ENCODE assay signal across 23 cellular contexts in the genomic region with DNA sequence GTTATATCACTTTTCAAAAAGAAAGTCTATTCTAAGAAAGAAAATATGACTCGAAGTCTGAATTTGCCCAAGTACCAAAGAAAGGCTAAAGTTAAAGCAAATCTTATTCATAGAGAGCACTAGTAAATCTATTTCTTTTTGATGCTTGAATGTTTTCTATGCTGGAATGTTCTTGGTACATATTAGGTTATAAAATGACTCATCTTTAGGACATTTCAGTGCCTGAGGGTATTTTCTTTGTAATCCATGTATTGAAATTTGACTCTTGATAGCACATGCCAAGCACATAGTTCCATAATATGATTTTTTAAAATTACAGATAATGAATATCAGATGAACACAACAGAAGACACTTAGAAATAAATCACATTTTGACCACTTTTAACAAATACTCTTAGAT.
DNase-seq lines count a peak whose midpoint lies in the region; FAIRE-seq and TF ChIP-seq lines count a peak whose summit lies in the region.
"Had no signal": no experiment of that assay in that cellular context is flagged by ENCODE, and none has a peak within 500 bp of the region (broad histone marks: within the 10 kb centered on the region; RNA-seq: fewer than 3 reads in every experiment).

No MANE protein-coding gene starts in this region.

- H3K9me3 Mint-ChIP-seq in mesothelial cell of epicardium: peaks cover 20% of the 10 kb centered on the region

- H3K9me3 ChIP-seq in BE2C: no peaks in the 10 kb centered on the region; the same call in 1 of the 2 replicates
- H3K9me3 ChIP-seq: prostate gland had no signal

- no peaks in the 10 kb centered on the region for H3K36me3 ChIP-seq in bronchial epithelial cell (ENCODE audit: control insufficient read depth, insufficient read depth, low read length)
- no peaks in the 10 kb centered on the region for H3K36me3 ChIP-seq in BE2C
- H3K36me3 ChIP-seq: heart right ventricle, prostate gland, tibial artery had no signal

- no peaks in the 10 kb centered on the region for H3K4me1 ChIP-seq in BE2C
- H3K4me1 ChIP-seq: heart right ventricle, prostate gland had no signal

- no peak for FAIRE-seq in bronchial epithelial cell (lab: Jason Lieb, UNC)
- FAIRE-seq: keratinocyte had no signal

- peaks cover 4% of the 10 kb centered on the region for H3K36me3 Mint-ChIP-seq in mesothelial cell of epicardium

- H3K27ac Mint-ChIP-seq in mesothelial cell of epicardium: peak overlapping the region; percentile 28
- H3K27ac Mint-ChIP-seq: dendritic cell treated with granulocyte-macrophage colony-stimulating factor and Interleukin-4, amounts not matched to agents 40 ng/mL and 50 ng/mL, for 4 days; natural killer cell treated with Interleukin-12 subunit alpha and Interleukin-12 subunit beta and Interleukin-15 and Interleukin-18, amount 100 ng/mL, for 72 hours had no signal

- H3K27me3 Mint-ChIP-seq in mesothelial cell of epicardium (ENCODE audit: low read depth): no peaks in the 10 kb centered on the region
- H3K27me3 Mint-ChIP-seq: dendritic cell treated with granulocyte-macrophage colony-stimulating factor and Interleukin-4, amounts not matched to agents 40 ng/mL and 50 ng/mL, for 4 days; natural killer cell treated with Interleukin-12 subunit alpha and Interleukin-12 subunit beta and Interleukin-15 and Interleukin-18, amount 100 ng/mL, for 72 hours had no signal

- H3K4me3 Mint-ChIP-seq in mesothelial cell of epicardium: no peak overlapping the region
- H3K4me3 Mint-ChIP-seq: dendritic cell treated with granulocyte-macrophage colony-stimulating factor and Interleukin-4, amounts not matched to agents 40 ng/mL and 50 ng/mL, for 4 days; natural killer cell treated with Interleukin-12 subunit alpha and Interleukin-12 subunit beta and Interleukin-15 and Interleukin-18, amount 100 ng/mL, for 72 hours had no signal

- H3K27me3 ChIP-seq in bronchial epithelial cell (ENCODE audit: control insufficient read depth, insufficient read depth, low read length) (no peaks in the 10 kb centered on the region), BE2C (no peaks in the 10 kb centered on the region)
- H3K27me3 ChIP-seq: tibial artery had no signal

- DNase-seq in EH (ENCODE audit: low read depth) (peak; percentile 5), NCI-H1048 (lab: John Stamatoyannopoulos, UW) (peak; percentile 22), bronchial epithelial cell (ENCODE audit: low read depth) (peak; percentile 81), mesothelial cell of epicardium (ENCODE audit: low spot score in 2 of 2, unreplicated experiment in 2 of 2) (no peak), NCI-H1694 (lab: John Stamatoyannopoulos, UW) (no peak), NCI-H82 (lab: John Stamatoyannopoulos, UW) (no peak), BE2C (no peak), NCI-H524 (lab: John Stamatoyannopoulos, UW) (no peak)
- DNase-seq: activated CD4-positive, alpha-beta T cell treated with anti-CD3 and anti-CD28 coated beads for 4 hours; activated effector memory CD4-positive, alpha-beta T cell treated with anti-CD3 and anti-CD28 coated beads, Interleukin-2, amount 50 U/mL, for 16 hours; aorta; DMS153; erythroblast; heart right ventricle; MV-4-11; NCI-H2081 treated with DMSO at 0.1 percent for 48 hours; NCI-H524 treated with DMSO at 0.1 percent for 48 hours; OCI-M1; tibial artery had no signal

- TF ChIP-seq CTCF in bronchial epithelial cell (IDR thresholded peaks at IDR 0.05; ENCODE audit: insufficient read depth, low read length, severe bottlenecking) (no peak), mesothelial cell of epicardium (IDR thresholded peaks at IDR 0.05; ENCODE audit: unreplicated experiment) (no peak), BE2C (IDR thresholded peaks at IDR 0.05; ENCODE audit: low read depth, low read length) (no peak)

- no peak overlapping the region for H3K4me3 ChIP-seq in bronchial epithelial cell (ENCODE audit: low read depth, low read length)
- H3K4me3 ChIP-seq in BE2C (ENCODE audit: low read depth, low read length): no peak overlapping the region
- H3K4me3 ChIP-seq: heart right ventricle, prostate gland, tibial artery had no signal

- H3K4me1 Mint-ChIP-seq in mesothelial cell of epicardium: peaks cover 11% of the 10 kb centered on the region

Comparison
In these comparisons a context has a peak if more than half of its experiments do, and no peak if none do; other contexts are left out.
1. DNase-seq: peak in EH (single experiment), NCI-H1048 (single experiment) and bronchial epithelial cell (single experiment); none in mesothelial cell of epicardium (0 of 2), NCI-H1694 (single experiment), NCI-H82 (single experiment), BE2C (single experiment) and NCI-H524 (0 of 2).